1 cellular context compared by ENCODE assay signal in genomic region chr16:2470603-2471015, GRCh38.
TF ChIP-seq lines count a peak whose summit lies in the region.

No MANE protein-coding gene starts in this region.

TF ChIP-seq in SK-N-SH treated with all-trans-retinoic acid at 6 μM for 48 hours, 23 proteins besides CTCF, POLR2A, EP300 and RAD21 (continued from another document):
- TF ChIP-seq POU6F1 (CRISPR knock-in tag; IDR thresholded peaks at IDR 0.05; ENCODE audit: borderline replicate concordance, low read depth) (no peak), ISL1 (CRISPR knock-in tag; IDR thresholded peaks at IDR 0.05) (no peak), ZNF8 (CRISPR knock-in tag; IDR thresholded peaks at IDR 0.05) (no peak), ZFP3 (CRISPR knock-in tag; IDR thresholded peaks at IDR 0.05) (no peak), TCF4 (CRISPR knock-in tag; IDR thresholded peaks at IDR 0.05; ENCODE audit: borderline replicate concordance) (no peak)
